In genomic region chr20:57467742-57468141, GRCh38 we compare ENCODE assay signal across 1 cellular context.
TF ChIP-seq lines count a peak whose summit lies in the region.

No MANE protein-coding gene starts in this region.

TF ChIP-seq in IMR-90, 13 proteins besides CTCF, POLR2A, EP300 and RAD21 (continued from another document):
- no peak for TF ChIP-seq ELK1 (IDR thresholded peaks at IDR 0.05; ENCODE audit: borderline replicate concordance, low read depth, low read length)
- TF ChIP-seq RCOR1 (IDR thresholded peaks at IDR 0.05; ENCODE audit: insufficient replicate concordance, low read length), result no peak
- no peak for TF ChIP-seq CHD1 (IDR thresholded peaks at IDR 0.05; ENCODE audit: low read depth, low read length)
- no peak for TF ChIP-seq SMC3 (IDR thresholded peaks at IDR 0.05; ENCODE audit: low read depth, low read length)
- no peak for TF ChIP-seq MAZ (IDR thresholded peaks at IDR 0.05; ENCODE audit: borderline replicate concordance, low read depth, low read length)
- TF ChIP-seq RFX5 (IDR thresholded peaks at IDR 0.05; ENCODE audit: low read depth, low read length), result no peak
- TF ChIP-seq CEBPB (IDR thresholded peaks at IDR 0.05; ENCODE audit: low read depth, low read length), result no peak
- no peak for TF ChIP-seq BHLHE40 (IDR thresholded peaks at IDR 0.05; ENCODE audit: low read depth, low read length)
